ENCODE assay signal across 25 cellular contexts in the genomic region with DNA sequence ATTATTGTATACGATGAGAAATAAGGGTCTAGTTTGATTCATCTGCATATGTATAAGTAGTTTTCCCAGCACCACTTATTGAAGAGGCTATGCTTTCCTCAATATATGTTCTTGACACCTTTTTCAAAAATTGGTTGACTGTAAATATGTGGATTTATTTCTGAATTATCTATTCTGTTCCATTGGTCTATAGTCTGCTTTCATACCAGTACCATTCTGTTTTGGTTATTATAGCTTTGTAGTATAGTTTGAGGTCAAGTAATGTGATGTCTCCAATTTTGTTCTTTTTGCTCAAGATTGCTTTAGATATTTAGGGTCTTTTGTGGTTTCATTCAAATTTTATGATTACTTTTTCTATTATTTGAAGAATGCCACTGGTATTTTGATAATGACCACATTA.
A peak's percentile ranks its signal among the peaks of the same experiment; 100 is the strongest.
DNase-seq lines count a peak whose midpoint lies in the region; ATAC-seq, FAIRE-seq and TF ChIP-seq lines count a peak whose summit lies in the region.
"Had no signal": no experiment of that assay in that cellular context is flagged by ENCODE, and none has a peak within 500 bp of the region (broad histone marks: within the 10 kb centered on the region; RNA-seq: fewer than 3 reads in every experiment).

No MANE protein-coding gene starts in this region.

- no peak overlapping the region for H3K4me3 Mint-ChIP-seq in immature natural killer cell
- H3K4me3 Mint-ChIP-seq in endothelial cell (ENCODE audit: unreplicated experiment): no peak overlapping the region
- H3K4me3 Mint-ChIP-seq: CD14-positive monocyte; CD4-positive, alpha-beta memory T cell; CD4-positive, CD25-positive, alpha-beta regulatory T cell; CD8-positive, alpha-beta memory T cell had no signal

- CTCF ChIA-PET in A549 (lab: Yijun Ruan, JAX): interaction anchor here (1.1 kb wide), 1 partner anchor 19 kb away, joined by 3 read pairs; no protein-coding TSS in a partner anchor
- CTCF ChIA-PET in HEK293 (lab: Yijun Ruan, JAX): no interaction called here
- CTCF ChIA-PET in K562 (lab: Yijun Ruan, JAX; ENCODE audit: low intra/inter-chr PET ratio): no interaction called here

- FAIRE-seq in A549 (lab: Jason Lieb, UNC): peak; percentile 83
- no peak for FAIRE-seq in K562 (lab: Jason Lieb, UNC)
- peak; percentile 19 for FAIRE-seq in small intestine (lab: Jason Lieb, UNC)
- FAIRE-seq: GM12878 had no signal

- H3K27me3 ChIP-seq in K562 (ENCODE audit: control insufficient read depth in 2 of 2, insufficient read depth in 2 of 2, low read length in 2 of 2) (no peaks in the 10 kb centered on the region), small intestine (ENCODE audit: control insufficient read depth in 2 of 2, insufficient read depth in 2 of 2, low read length in 2 of 2) (no peaks in the 10 kb centered on the region)
- H3K27me3 ChIP-seq: BE2C, BLaER1 had no signal

- intact Hi-C loops in K562 (cut with micrococcal nuclease): no loop called here

- H3K27me3 Mint-ChIP-seq in immature natural killer cell (ENCODE audit: low read depth in 3 of 3): peaks cover 3 to 14% (median 7%) of the 10 kb centered on the region in 3 donors
- peaks cover 4% of the 10 kb centered on the region for H3K27me3 Mint-ChIP-seq in endothelial cell (ENCODE audit: unreplicated experiment)

- POLR2A ChIA-PET in A549 (lab: Yijun Ruan, JAX) (no interaction called here), HEK293 (lab: Yijun Ruan, JAX) (interaction anchor here (0.6 kb wide), 1 partner anchor 93 kb away, joined by 5 read pairs; no protein-coding TSS in a partner anchor), K562 (lab: Yijun Ruan, JAX) (no interaction called here)

- no peak for ATAC-seq in A549
- ATAC-seq in K562: no peak
- ATAC-seq: GM12878 had no signal

- peaks cover 26 to 32% of the 10 kb centered on the region in 2 donors for H3K4me1 Mint-ChIP-seq in immature natural killer cell
- H3K4me1 Mint-ChIP-seq in endothelial cell (ENCODE audit: unreplicated experiment): peaks cover 61% of the 10 kb centered on the region

- H3K4me3 ChIP-seq in A549: no peak overlapping the region
- no peak overlapping the region for H3K4me3 ChIP-seq in HEK293 (ENCODE audit: low read depth, low read length)
- no peak overlapping the region for H3K4me3 ChIP-seq in K562
- H3K4me3 ChIP-seq in small intestine (ENCODE audit: low read depth in 1 of 2, low read length in 2 of 2): no peak overlapping the region
- H3K4me3 ChIP-seq: BLaER1, GM12878 had no signal

- H3K36me3 ChIP-seq in HEK293 (ENCODE audit: control insufficient read depth in 2 of 2, insufficient read depth in 1 of 2, low read length in 2 of 2) (no peaks in the 10 kb centered on the region), K562 (ENCODE audit: control insufficient read depth, insufficient read depth, low read length) (no peaks in the 10 kb centered on the region), small intestine (ENCODE audit: control insufficient read depth in 2 of 2, insufficient read depth in 2 of 2, low read length in 2 of 2) (no peaks in the 10 kb centered on the region)
- H3K36me3 ChIP-seq: BE2C, BLaER1 had no signal

- in situ Hi-C loops in K562 (cut with MboI): no loop called here

- H3K9me3 ChIP-seq in A549 (peaks cover 15% of the 10 kb centered on the region), HEK293 (ENCODE audit: control insufficient read depth, insufficient read depth, low read depth, low read length) (no peaks in the 10 kb centered on the region), K562 (replicated peaks; ENCODE audit: control insufficient read depth, insufficient read depth, low read depth, low read length) (no peaks in the 10 kb centered on the region), small intestine (ENCODE audit: control insufficient read depth, low read depth) (no peaks in the 10 kb centered on the region)
- H3K9me3 ChIP-seq: BE2C had no signal

- no peak overlapping the region for H2AFZ ChIP-seq in K562 (ENCODE audit: low read depth, low read length)

- H3K9me1 ChIP-seq in K562 (ENCODE audit: control insufficient read depth, insufficient read depth, low read length): no peaks in the 10 kb centered on the region

- BruUV-seq in K562 (replicated peaks; lab: Mats Ljungman, UMichigan): no TSS peak

- no peaks in the 10 kb centered on the region for H4K20me1 ChIP-seq in K562 (replicated peaks; ENCODE audit: control insufficient read depth, insufficient read depth, low read length)
- H4K20me1 ChIP-seq: BLaER1 had no signal

- H3K4me1 ChIP-seq in A549: peaks cover 28% of the 10 kb centered on the region
- peaks cover 8% of the 10 kb centered on the region; the same call in 1 of the 2 replicates for H3K4me1 ChIP-seq in HEK293 (ENCODE audit: control insufficient read depth, insufficient read depth, low read length)
- H3K4me1 ChIP-seq in K562 (replicated peaks in 1 of 2; ENCODE audit: control insufficient read depth in 2 of 2, insufficient read depth in 2 of 2, low read length in 2 of 2): peaks cover 18 to 30% of the 10 kb centered on the region in 2 experiments
- peaks cover 0 to 8% of the 10 kb centered on the region in 2 donors for H3K4me1 ChIP-seq in small intestine (ENCODE audit: control insufficient read depth in 2 of 2, insufficient read depth in 1 of 2, low read depth in 1 of 2, low read length in 1 of 2)

- no peak overlapping the region for H3K9ac ChIP-seq in K562 (ENCODE audit: insufficient read depth in 1 of 2, low read depth in 2 of 2, low read length in 2 of 2)
- H3K9ac ChIP-seq: BLaER1 had no signal

- peaks cover 0 to 2% (median 0%) of the 10 kb centered on the region in 6 donors for H3K9me3 Mint-ChIP-seq in immature natural killer cell
- peaks cover 4% of the 10 kb centered on the region for H3K9me3 Mint-ChIP-seq in endothelial cell (ENCODE audit: unreplicated experiment)
- H3K9me3 Mint-ChIP-seq: CD14-positive monocyte; CD8-positive, alpha-beta memory T cell had no signal

- H3K79me2 ChIP-seq in K562 (ENCODE audit: control insufficient read depth, insufficient read depth, low read length): no peaks in the 10 kb centered on the region

- WGBS in A549 (ENCODE audit: missing lambda C conversion rate): 98% methylated on average over 1 of the region's 1 CpG
- 91% methylated on average over 1 of the region's 1 CpG for WGBS in K562 (ENCODE audit: insufficient coverage, low coverage, missing lambda C conversion rate)
- WGBS in small intestine, 3 donors: 96 to 98% (median 97%) methylated on average over 1 of the region's 1 CpG

- TF ChIP-seq CTCF in A549 (IDR thresholded peaks at IDR 0.05) (no peak), HEK293 (tag by site-specific recombination; IDR thresholded peaks at IDR 0.05) (no peak), K562 (IDR thresholded peaks at IDR 0.05 in 2 of 3, conservative IDR thresholded peaks at IDR 0.05 in 1 of 3; ENCODE audit: insufficient read depth in 2 of 3, low read depth in 1 of 3, low read length in 3 of 3) (no peak), endothelial cell (IDR thresholded peaks at IDR 0.05; ENCODE audit: unreplicated experiment) (no peak)

- no peak for TF ChIP-seq RAD21 in A549 (conservative IDR thresholded peaks at IDR 0.05 in 1 of 2, IDR thresholded peaks at IDR 0.05 in 1 of 2)
- TF ChIP-seq RAD21 in K562 (CRISPR knock-in tag; conservative IDR thresholded peaks at IDR 0.05 in 1 of 2, IDR thresholded peaks at IDR 0.05 in 1 of 2): no peak

- DNase-seq in A549 (ENCODE audit: low read depth in 1 of 2, low spot score in 1 of 2): no peak
- no peak for DNase-seq in K562 (ENCODE audit: extremely low read depth in 1 of 4, low spot score in 3 of 4)
- DNase-seq in small intestine: no peak
- no peak for DNase-seq in immature natural killer cell
- DNase-seq in RPMI8226: no peak
- no peak for DNase-seq in endothelial cell (ENCODE audit: low spot score)
- DNase-seq: ACHN; BE2C; C1 segment of cervical spinal cord; CD4-positive, alpha-beta memory T cell; CD4-positive, CD25-positive, alpha-beta regulatory T cell; CD8-positive, alpha-beta memory T cell; COR-L47; DMS 273 treated with DMSO at 0.1 percent for 48 hours; DMS153; DMS53; DMS79; DND-41; EL; GDM1 had no signal

- TF ChIP-seq EP300 in A549 (IDR thresholded peaks at IDR 0.05): no peak
- TF ChIP-seq EP300 in K562 (IDR thresholded peaks at IDR 0.05; ENCODE audit: low read length): no peak

- H3K36me3 Mint-ChIP-seq in immature natural killer cell (no peaks in the 10 kb centered on the region), endothelial cell (ENCODE audit: low read depth, unreplicated experiment) (peaks cover 8% of the 10 kb centered on the region)
- H3K36me3 Mint-ChIP-seq: CD4-positive, alpha-beta memory T cell; CD4-positive, CD25-positive, alpha-beta regulatory T cell had no signal

- no peak overlapping the region for H3K27ac Mint-ChIP-seq in immature natural killer cell
- H3K27ac Mint-ChIP-seq in endothelial cell (ENCODE audit: unreplicated experiment): no peak overlapping the region
- H3K27ac Mint-ChIP-seq: CD14-positive monocyte; CD4-positive, alpha-beta memory T cell; CD4-positive, CD25-positive, alpha-beta regulatory T cell; CD8-positive, alpha-beta memory T cell had no signal

- no peak overlapping the region for H3K4me2 ChIP-seq in A549
- no peak overlapping the region for H3K4me2 ChIP-seq in K562 (ENCODE audit: insufficient read depth, low read length)
- H3K4me2 ChIP-seq: BLaER1 had no signal

- H3K27ac ChIP-seq in A549: no peak overlapping the region
- no peak overlapping the region for H3K27ac ChIP-seq in HEK293 (ENCODE audit: extremely low read depth, low read depth, low read length)
- no peak overlapping the region for H3K27ac ChIP-seq in K562 (ENCODE audit: extremely low read depth, low read depth, low read length)
- no peak overlapping the region for H3K27ac ChIP-seq in small intestine (ENCODE audit: low read depth in 1 of 2, low read length in 1 of 2)
- H3K27ac ChIP-seq: 22Rv1, BLaER1 had no signal

- TF ChIP-seq POLR2A in A549 (IDR thresholded peaks at IDR 0.05; ENCODE audit: low read length) (no peak), K562 (conservative IDR thresholded peaks at IDR 0.05) (no peak)

TF ChIP-seq in A549, 52 proteins besides CTCF, POLR2A, EP300 and RAD21 (continues in another document):
- TF ChIP-seq RCOR1 (IDR thresholded peaks at IDR 0.05; ENCODE audit: low read depth, low read length): no peak
- TF ChIP-seq CEBPB (IDR thresholded peaks at IDR 0.05): no peak
- TF ChIP-seq RFX5 (IDR thresholded peaks at IDR 0.05): no peak
- TF ChIP-seq NR3C1 (IDR thresholded peaks at IDR 0.05): no peak

TF ChIP-seq in HEK293, 187 proteins besides CTCF, POLR2A, EP300 and RAD21:
- TF ChIP-seq ZNF548 (tag by site-specific recombination; IDR thresholded peaks at IDR 0.05): no peak
- peak; percentile 62 for TF ChIP-seq SETDB1 (IDR thresholded peaks at IDR 0.05; ENCODE audit: insufficient read length, low read length)
- TF ChIP-seq ZNF521 (tag by site-specific recombination; IDR thresholded peaks at IDR 0.05): no peak
- TF ChIP-seq SP2 (tag by site-specific recombination; IDR thresholded peaks at IDR 0.05): no peak
- no peak for TF ChIP-seq ZNF677 (tag by site-specific recombination; IDR thresholded peaks at IDR 0.05)

TF ChIP-seq in K562, 482 proteins besides CTCF, POLR2A, EP300 and RAD21 (continues in another document):
- TF ChIP-seq ATF4 (CRISPR knock-in tag; IDR thresholded peaks at IDR 0.05): no peak
